Comparison of ENCODE assay signal across 8 cellular contexts in the genomic region with DNA sequence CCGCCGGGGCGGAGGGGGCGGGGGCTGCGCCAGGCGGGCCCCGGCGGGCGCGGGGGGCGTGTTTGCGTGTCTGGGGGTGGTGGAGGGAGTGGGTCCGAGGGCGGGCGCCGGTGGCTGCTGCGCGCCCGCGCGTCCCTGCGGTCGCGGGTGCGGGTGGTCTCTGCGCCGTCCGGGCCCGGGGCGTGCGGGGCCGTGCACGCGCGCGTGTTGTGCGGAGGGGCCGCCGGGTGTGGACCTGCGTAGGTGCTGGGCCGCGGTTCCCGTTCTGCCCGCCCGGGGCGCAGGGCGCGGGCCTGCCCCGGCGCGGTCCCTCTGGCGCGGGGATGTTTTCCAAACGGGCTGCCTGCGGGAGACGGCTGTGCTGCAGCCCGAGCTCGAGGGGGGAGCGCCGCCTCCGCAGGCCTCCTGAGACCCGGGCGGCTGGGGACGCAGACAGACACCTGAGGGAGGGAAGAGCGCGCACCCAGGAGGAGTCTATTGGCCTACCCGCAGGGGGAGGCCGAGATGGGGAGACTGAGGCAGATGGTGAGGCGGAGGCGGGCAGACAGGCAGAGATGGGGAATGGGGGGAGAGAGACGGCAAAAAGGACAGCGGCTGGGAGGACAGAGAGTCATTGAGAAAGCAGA. TPM values are rescaled to one million over a fixed set of nuclear protein-coding genes. Genes with fewer than 3 reads are reported as not detected.
DNase-seq lines count a peak whose midpoint lies in the region; ATAC-seq and TF ChIP-seq lines count a peak whose summit lies in the region.

No MANE protein-coding gene starts in this region.

- H3K36me3 ChIP-seq in KMS-11 (ENCODE audit: insufficient read depth) (no peaks in the 10 kb centered on the region), sigmoid colon (peaks cover under 1 to 23% (median 1%) of the 10 kb centered on the region in 4 donors)

- H3K4me1 ChIP-seq in KMS-11 (ENCODE audit: low read depth, poor library complexity, severe bottlenecking) = peaks cover 5% of the 10 kb centered on the region
- H3K4me1 ChIP-seq in sigmoid colon = peaks cover 0 to 25% (median 18%) of the 10 kb centered on the region in 4 donors

- no peak for TF ChIP-seq EP300 in sigmoid colon (IDR thresholded peaks at IDR 0.05)

- peak; percentile 29 for ATAC-seq in GM21423 (IDR thresholded peaks at IDR 0.05; ENCODE audit: unreplicated experiment)
- ATAC-seq in activated naive CD4-positive, alpha-beta T cell treated with anti-CD3 and anti-CD28 coated beads, Interleukin-2, amount 50 U/mL, for 72 hours = peak; percentile 47 to 58

- DNase-seq in NCI-H1105 treated with DMSO at 0.1 percent for 48 hours (lab: John Stamatoyannopoulos, UW) (peak; percentile 29), NCI-H1105 (lab: John Stamatoyannopoulos, UW) (no peak), hepatic stellate cell (ENCODE audit: low spot score) (peak; percentile 72), sigmoid colon (no peak), amniotic stem cell (lab: John Stamatoyannopoulos, UW) (no peak)
- peak in 1 of 2 donors; percentile 57 for DNase-seq in activated naive CD4-positive, alpha-beta T cell treated with anti-CD3 and anti-CD28 coated beads, Interleukin-2, amount 50 U/mL, for 72 hours (ENCODE audit: low spot score in 2 of 2)

- TF ChIP-seq CTCF in KMS-11 (conservative IDR thresholded peaks at IDR 0.05; ENCODE audit: low read depth, low read length) (peak; percentile 19; the same call in 1 of the 2 replicates), sigmoid colon (IDR thresholded peaks at IDR 0.05) (peak in 3 of 4 experiments; percentile 6 to 47 (median 37))

- peaks cover 0 to 13% of the 10 kb centered on the region in 2 donors for H3K9me3 Mint-ChIP-seq in activated naive CD4-positive, alpha-beta T cell treated with anti-CD3 and anti-CD28 coated beads, Interleukin-2, amount 50 U/mL, for 72 hours

- peak overlapping the region; percentile 82 to 93 for H3K27ac Mint-ChIP-seq in activated naive CD4-positive, alpha-beta T cell treated with anti-CD3 and anti-CD28 coated beads, Interleukin-2, amount 50 U/mL, for 72 hours

- H4K20me1 ChIP-seq in KMS-11 (ENCODE audit: insufficient read depth) = no peaks in the 10 kb centered on the region

- H3K27me3 ChIP-seq in KMS-11 (ENCODE audit: insufficient read depth, low read depth) (no peaks in the 10 kb centered on the region), sigmoid colon (no peaks in the 10 kb centered on the region)

- WGBS in sigmoid colon, 2 donors = 2 to 3% methylated on average over 72 of the region's 72 CpGs

- H2AFZ ChIP-seq in KMS-11 (ENCODE audit: low read depth) = peak overlapping the region; percentile 49

- TF ChIP-seq POLR2A in sigmoid colon (IDR thresholded peaks at IDR 0.05) = no peak

- H3K36me3 Mint-ChIP-seq in activated naive CD4-positive, alpha-beta T cell treated with anti-CD3 and anti-CD28 coated beads, Interleukin-2, amount 50 U/mL, for 72 hours = peaks cover 0 to 2% of the 10 kb centered on the region in 2 donors

- H3K9me3 ChIP-seq in sigmoid colon = no peaks in the 10 kb centered on the region

- no peak overlapping the region for H3K4me3 ChIP-seq in KMS-11 (IDR thresholded peaks at IDR 0.05; ENCODE audit: insufficient read depth, low read depth, low read length)
- H3K4me3 ChIP-seq in sigmoid colon = peak overlapping the region; percentile 55 to 92 (median 80)

- H3K9ac ChIP-seq in KMS-11 = no peak overlapping the region; the same call in 1 of the 2 replicates

- peak overlapping the region; percentile 54 for H3K4me2 ChIP-seq in KMS-11

- H3K79me2 ChIP-seq in KMS-11 (ENCODE audit: insufficient read depth, low read depth) = no peaks in the 10 kb centered on the region

- H3K27ac ChIP-seq in KMS-11 = no peak overlapping the region
- peak overlapping the region; percentile 80 to 87 (median 84) for H3K27ac ChIP-seq in sigmoid colon

- intact Hi-C loops in sigmoid colon (cut with DNase I) = loop anchor here (1.0 kb wide), 1 partner anchor 12 kb away; no protein-coding TSS in a partner anchor

RNA-seq across cellular contexts. Expression of gene PELI3, which starts 0.4 kb away (rescaled TPM):
- total RNA-seq in activated naive CD4-positive, alpha-beta T cell treated with anti-CD3 and anti-CD28 coated beads, Interleukin-2, amount 50 U/mL, for 72 hours = 1 to 10 TPM; 4.2 to 8.5 TPM
- 10 to 100 TPM; 16.9 to 26.4 (median 23.0) TPM for total RNA-seq in sigmoid colon
- 1 to 10 TPM; 5.0 to 6.0 (median 5.3) TPM for polyA plus RNA-seq in sigmoid colon

RNA-seq across cellular contexts. Expression of gene DPP3, which starts 13.1 kb away (rescaled TPM):
- 10 to 100 TPM; 60.4 to 96.4 TPM for total RNA-seq in activated naive CD4-positive, alpha-beta T cell treated with anti-CD3 and anti-CD28 coated beads, Interleukin-2, amount 50 U/mL, for 72 hours
- total RNA-seq in sigmoid colon = 10 to 100 TPM in 1 of 4 donors, 1 to 10 TPM in 3; 5.1 to 15.5 (median 9.4) TPM
- 10 to 100 TPM; 33.0 to 86.5 (median 66.6) TPM for polyA plus RNA-seq in sigmoid colon

RNA-seq across cellular contexts. Expression of gene MRPL11, which starts 28.5 kb away (rescaled TPM):
- total RNA-seq in activated naive CD4-positive, alpha-beta T cell treated with anti-CD3 and anti-CD28 coated beads, Interleukin-2, amount 50 U/mL, for 72 hours = 100 to 1,000 TPM in 1 of 2 donors, 10 to 100 TPM in 1; 81.9 to 131 TPM
- total RNA-seq in sigmoid colon = 10 to 100 TPM; 54.2 to 77.8 (median 61.3) TPM
- polyA plus RNA-seq in sigmoid colon = 100 to 1,000 TPM in 1 of 3 donors, 10 to 100 TPM in 2; 60.6 to 110 (median 70.3) TPM

RNA-seq across cellular contexts. Expression of gene BBS1, which starts 43.3 kb away (rescaled TPM):
- total RNA-seq in activated naive CD4-positive, alpha-beta T cell treated with anti-CD3 and anti-CD28 coated beads, Interleukin-2, amount 50 U/mL, for 72 hours = 10 to 100 TPM in 1 of 2 donors, 1 to 10 TPM in 1; 9.1 to 17.5 TPM
- 10 to 100 TPM; 50.2 to 91.4 (median 57.8) TPM for total RNA-seq in sigmoid colon
- polyA plus RNA-seq in sigmoid colon = 10 to 100 TPM in 1 of 3 donors, 1 to 10 TPM in 2; 7.8 to 19.0 (median 9.0) TPM

RNA-seq across cellular contexts. Expression of gene NPAS4, which starts 46.3 kb away (rescaled TPM):
- total RNA-seq in activated naive CD4-positive, alpha-beta T cell treated with anti-CD3 and anti-CD28 coated beads, Interleukin-2, amount 50 U/mL, for 72 hours = under 1 TPM; 0.09 to 0.47 TPM
- total RNA-seq in sigmoid colon = 1 to 10 TPM in 1 of 4 donors, under 1 TPM in 3; 0.49 to 2.5 (median 0.83) TPM
- polyA plus RNA-seq in sigmoid colon = under 1 TPM in 1 of 3 donors, not detected in 2; 0.19 TPM

Comparison
In these comparisons a context has a peak if more than half of its experiments do, and no peak if none do; other contexts are left out.
1. DNase-seq: peak in NCI-H1105 treated with DMSO at 0.1 percent for 48 hours (single experiment) and hepatic stellate cell (single experiment); none in NCI-H1105 (single experiment), sigmoid colon (single experiment) and amniotic stem cell (single experiment).